1 cellular context compared by ENCODE assay signal in genomic region chrX:107675823-107676555, GRCh38.
TF ChIP-seq lines count a peak whose summit lies in the region.

No MANE protein-coding gene starts in this region.

TF ChIP-seq in WTC11, 78 proteins besides CTCF, POLR2A, EP300 and RAD21 (continued from another document):
- TF ChIP-seq ERG (CRISPR knock-in tag; IDR thresholded peaks at IDR 0.05) (no peak), AFF4 (CRISPR knock-in tag; IDR thresholded peaks at IDR 0.05; ENCODE audit: borderline replicate concordance) (no peak), ZNF512 (CRISPR knock-in tag; IDR thresholded peaks at IDR 0.05; ENCODE audit: borderline replicate concordance) (no peak), NR1H2 (CRISPR knock-in tag; IDR thresholded peaks at IDR 0.05) (no peak), ZNF232 (CRISPR knock-in tag; IDR thresholded peaks at IDR 0.05) (no peak), ELF4 (CRISPR knock-in tag; IDR thresholded peaks at IDR 0.05; ENCODE audit: low read depth) (no peak)
- TF ChIP-seq, protein P1, sequence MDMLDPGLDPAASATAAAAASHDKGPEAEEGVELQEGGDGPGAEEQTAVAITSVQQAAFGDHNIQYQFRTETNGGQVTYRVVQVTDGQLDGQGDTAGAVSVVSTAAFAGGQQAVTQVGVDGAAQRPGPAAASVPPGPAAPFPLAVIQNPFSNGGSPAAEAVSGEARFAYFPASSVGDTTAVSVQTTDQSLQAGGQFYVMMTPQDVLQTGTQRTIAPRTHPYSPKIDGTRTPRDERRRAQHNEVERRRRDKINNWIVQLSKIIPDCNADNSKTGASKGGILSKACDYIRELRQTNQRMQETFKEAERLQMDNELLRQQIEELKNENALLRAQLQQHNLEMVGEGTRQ (CRISPR knock-in tag; IDR thresholded peaks at IDR 0.05): no peak
